ENCODE assay signal across 18 cellular contexts in genomic region chr11:82863209-82863608, GRCh38. TPM values are rescaled to one million over a fixed set of nuclear protein-coding genes. Genes with fewer than 3 reads are reported as not detected.
DNase-seq lines count a peak whose midpoint lies in the region; ATAC-seq and TF ChIP-seq lines count a peak whose summit lies in the region.
"Had no signal": no experiment of that assay in that cellular context is flagged by ENCODE, and none has a peak within 500 bp of the region (broad histone marks: within the 10 kb centered on the region; RNA-seq: fewer than 3 reads in every experiment).

No MANE protein-coding gene starts in this region.

- H3K27ac ChIP-seq in MM.1S (ENCODE audit: low read length) (peak overlapping the region; percentile 53; the same call in 1 of the 2 replicates), adrenal gland (no peak overlapping the region)
- H3K27ac ChIP-seq in effector memory CD4-positive, alpha-beta T cell (ENCODE audit: insufficient read depth, low read length, poor library complexity, severe bottlenecking), result no peak overlapping the region
- H3K27ac ChIP-seq: HL-60, Peyer's patch had no signal

- H2AFZ ChIP-seq in MM.1S (ENCODE audit: low read length), result no peak overlapping the region
- H2AFZ ChIP-seq: GM23338 had no signal

- H3K27ac Mint-ChIP-seq in WTC11, result no peak overlapping the region
- H3K27ac Mint-ChIP-seq: GM23338; T-helper 1 cell treated with Interleukin-12 subunit alpha and Interleukin-12 subunit beta and Interleukin-4 antibody, amounts not matched to agents 30 μg/mL and 1 μg/mL, for 36 hours had no signal

- ATAC-seq in GM19438 (IDR thresholded peaks at IDR 0.05; ENCODE audit: low read depth, unreplicated experiment) (peak; percentile 72), HG02763 (IDR thresholded peaks at IDR 0.05; ENCODE audit: unreplicated experiment) (peak; percentile 46), WTC11 (no peak)

- no peaks in the 10 kb centered on the region for H4K20me1 ChIP-seq in MM.1S (ENCODE audit: insufficient read depth, low read length)

- H3K4me3 ChIP-seq in MM.1S (ENCODE audit: low read length), result peak overlapping the region; percentile 33; the same call in 1 of the 2 replicates
- H3K4me3 ChIP-seq in effector memory CD4-positive, alpha-beta T cell (ENCODE audit: insufficient read depth, low read depth, low read length, poor library complexity, severe bottlenecking), result no peak overlapping the region
- H3K4me3 ChIP-seq in adrenal gland, result no peak overlapping the region
- H3K4me3 ChIP-seq: GM23338, Peyer's patch had no signal

- no peaks in the 10 kb centered on the region for H3K79me2 ChIP-seq in MM.1S (ENCODE audit: low read length)

- H3K36me3 Mint-ChIP-seq in WTC11, result no peaks in the 10 kb centered on the region

- H3K9me3 ChIP-seq in MM.1S (replicated peaks; ENCODE audit: insufficient read depth, low read length), result no peaks in the 10 kb centered on the region
- H3K9me3 ChIP-seq in effector memory CD4-positive, alpha-beta T cell (ENCODE audit: control insufficient read depth, low read length), result no peaks in the 10 kb centered on the region
- H3K9me3 ChIP-seq in adrenal gland (replicated peaks in 1 of 3), result no peaks in the 10 kb centered on the region
- H3K9me3 ChIP-seq: Peyer's patch had no signal

- intact Hi-C loops in adrenal gland (cut with DNase I), result loop anchor here in 1 of 2 donors (10.0 kb wide), 1 partner anchor 148 kb away; no protein-coding TSS in a partner anchor

- WGBS in adrenal gland, 4 donors, result 95 to 97% (median 97%) methylated on average over 2 of the region's 2 CpGs

- peaks cover 17% of the 10 kb centered on the region for H3F3A ChIP-seq in MM.1S (ENCODE audit: insufficient read depth, low read length)

- no peak overlapping the region for H3K9ac ChIP-seq in MM.1S (ENCODE audit: low read length)

- no peaks in the 10 kb centered on the region for H3K27me3 Mint-ChIP-seq in WTC11 (ENCODE audit: low read depth)

- peaks cover 24% of the 10 kb centered on the region for H3K4me1 ChIP-seq in MM.1S (ENCODE audit: low read length)
- no peaks in the 10 kb centered on the region for H3K4me1 ChIP-seq in effector memory CD4-positive, alpha-beta T cell (ENCODE audit: control insufficient read depth, insufficient read depth, low read length, poor library complexity, severe bottlenecking)
- H3K4me1 ChIP-seq in adrenal gland (replicated peaks in 1 of 2), result peaks cover 19 to 40% of the 10 kb centered on the region in 2 donors

- no peak for TF ChIP-seq POLR2A in adrenal gland (IDR thresholded peaks at IDR 0.05)

- H3K27me3 ChIP-seq in MM.1S (replicated peaks; ENCODE audit: insufficient read depth, low read length) (no peaks in the 10 kb centered on the region), adrenal gland (no peaks in the 10 kb centered on the region)
- no peaks in the 10 kb centered on the region for H3K27me3 ChIP-seq in effector memory CD4-positive, alpha-beta T cell (replicated peaks; ENCODE audit: control insufficient read depth, insufficient read depth, low read length, poor library complexity, severe bottlenecking)
- H3K27me3 ChIP-seq: Peyer's patch had no signal

- H3K36me3 ChIP-seq in MM.1S (replicated peaks; ENCODE audit: insufficient read depth, low read length) (no peaks in the 10 kb centered on the region), adrenal gland (replicated peaks in 1 of 2) (no peaks in the 10 kb centered on the region)
- H3K36me3 ChIP-seq in effector memory CD4-positive, alpha-beta T cell (ENCODE audit: control insufficient read depth, insufficient read depth, low read length), result no peaks in the 10 kb centered on the region
- H3K36me3 ChIP-seq: Peyer's patch had no signal

- H3K4me1 Mint-ChIP-seq in WTC11, result peaks cover 11% of the 10 kb centered on the region

- DNase-seq in GF-D8 (lab: John Stamatoyannopoulos, UW) (peak; percentile 4), MM.1S (peak; percentile 57), WTC11 (ENCODE audit: low spot score) (no peak), adrenal gland (no peak), NCI-H82 (lab: John Stamatoyannopoulos, UW) (no peak)
- no peak for DNase-seq in effector memory CD4-positive, alpha-beta T cell
- DNase-seq: C1 segment of cervical spinal cord, KBM-7, NCI-H1105 treated with DMSO at 0.1 percent for 48 hours, NCI-H187 treated with DMSO at 0.1 percent for 48 hours, NCI-H446, Peyer's patch, SHP77 had no signal

- TF ChIP-seq CTCF in MM.1S (IDR thresholded peaks at IDR 0.05; ENCODE audit: low read length), result no peak
- TF ChIP-seq CTCF in WTC11 (IDR thresholded peaks at IDR 0.05), result no peak
- TF ChIP-seq CTCF in adrenal gland (IDR thresholded peaks at IDR 0.05), result no peak

- no peak overlapping the region for H3K4me3 Mint-ChIP-seq in WTC11
- H3K4me3 Mint-ChIP-seq: GM23338; T-helper 1 cell treated with Interleukin-12 subunit alpha and Interleukin-12 subunit beta and Interleukin-4 antibody, amounts not matched to agents 30 μg/mL and 1 μg/mL, for 36 hours had no signal

- H3K9me2 ChIP-seq in MM.1S (replicated peaks; ENCODE audit: insufficient read depth, low read length), result no peaks in the 10 kb centered on the region

- no peaks in the 10 kb centered on the region for H3K9me3 Mint-ChIP-seq in WTC11
- H3K9me3 Mint-ChIP-seq: GM23338; T-helper 1 cell treated with Interleukin-12 subunit alpha and Interleukin-12 subunit beta and Interleukin-4 antibody, amounts not matched to agents 30 μg/mL and 1 μg/mL, for 36 hours had no signal

- POLR2A ChIA-PET in WTC11 (lab: Charles Lee), result interaction anchor here (0.7 kb wide), 1 partner anchor 129 kb away, joined by 3 read pairs; the partner anchor contains the start of gene FAM181B

- H3K4me2 ChIP-seq in MM.1S (ENCODE audit: low read depth, low read length), result peak overlapping the region; percentile 68
- H3K4me2 ChIP-seq: GM23338 had no signal

- CTCF ChIA-PET in WTC11 (lab: Charles Lee), result interaction anchor here (0.6 to 1.5 kb wide), 2 partner anchors 137 to 145 kb away, joined by 3 to 5 read pairs; no protein-coding TSS in a partner anchor

TF ChIP-seq in WTC11, 78 proteins besides CTCF, POLR2A, EP300 and RAD21 (continues in another document):
- no peak for TF ChIP-seq ZNF425 (CRISPR knock-in tag; conservative IDR thresholded peaks at IDR 0.05)
- TF ChIP-seq NFYB (CRISPR knock-in tag; conservative IDR thresholded peaks at IDR 0.05; ENCODE audit: low read depth), result no peak
- TF ChIP-seq ZSCAN18 (CRISPR knock-in tag; IDR thresholded peaks at IDR 0.05), result no peak
- TF ChIP-seq ZNF512 (CRISPR knock-in tag; IDR thresholded peaks at IDR 0.05; ENCODE audit: borderline replicate concordance), result no peak
- no peak for TF ChIP-seq ATF3 (CRISPR knock-in tag; conservative IDR thresholded peaks at IDR 0.05)
- no peak for TF ChIP-seq ZMAT4 (CRISPR knock-in tag; IDR thresholded peaks at IDR 0.05)
- TF ChIP-seq SP1 (CRISPR knock-in tag; conservative IDR thresholded peaks at IDR 0.05), result no peak

RNA-seq across cellular contexts. Expression of gene PRCP, which starts 37.0 kb away (rescaled TPM):
- total RNA-seq in WTC11 (2021) (53.9 to 65.1 TPM (median 63.4 TPM) in 3 replicates), adrenal gland (100 to 1,000 TPM in 7 of 8 donors, 10 to 100 TPM in 1; 79.9 to 169 (median 136) TPM)
- polyA plus RNA-seq in adrenal gland, result 100 to 1,000 TPM in 1 of 3 donors, 10 to 100 TPM in 2; 29.9 to 196 (median 37.9) TPM

RNA-seq across cellular contexts. Expression of gene DDIAS, which starts 38.3 kb away (rescaled TPM):
- total RNA-seq in WTC11 (2021) (21.7 to 28.7 TPM (median 22.0 TPM) in 3 replicates), adrenal gland (1 to 10 TPM in 4 of 8 donors, under 1 TPM in 4; 0.17 to 1.1 (median 0.83) TPM)
- polyA plus RNA-seq in adrenal gland, result 1 to 10 TPM in 1 of 3 donors, under 1 TPM in 2; 0.27 to 1.4 (median 0.48) TPM

Comparison
In these comparisons a context has a peak if more than half of its experiments do, and no peak if none do; other contexts are left out.
1. DNase-seq: peak in GF-D8 (single experiment) and MM.1S (single experiment); none in WTC11 (single experiment), effector memory CD4-positive, alpha-beta T cell (0 of 3), adrenal gland (0 of 7) and NCI-H82 (single experiment).
2. RNA of gene DDIAS, which starts 38.3 kb away (total RNA-seq): 21.7 to 28.7 TPM in WTC11; 0.17 to 1.1 TPM in adrenal gland; every median in the first group is over 10 times any median in the second.